19 cellular contexts compared by ENCODE assay signal in genomic region chr19:379796-380195, GRCh38. TPM values are rescaled to one million over a fixed set of nuclear protein-coding genes. Genes with fewer than 3 reads are reported as not detected.
DNase-seq lines count a peak whose midpoint lies in the region; TF ChIP-seq lines count a peak whose summit lies in the region.
"Had no signal": no experiment of that assay in that cellular context is flagged by ENCODE, and none has a peak within 500 bp of the region (broad histone marks: within the 10 kb centered on the region; RNA-seq: fewer than 3 reads in every experiment).

No MANE protein-coding gene starts in this region.

- no peaks in the 10 kb centered on the region for H3K36me3 ChIP-seq in BLaER1
- no peaks in the 10 kb centered on the region for H3K36me3 ChIP-seq in neuronal stem cell (replicated peaks in 1 of 2; ENCODE audit: control insufficient read depth in 2 of 2, insufficient read depth in 2 of 2, low read length in 2 of 2)
- H3K36me3 ChIP-seq in spleen = no peaks in the 10 kb centered on the region
- no peaks in the 10 kb centered on the region for H3K36me3 ChIP-seq in suprapubic skin

- H4K91ac ChIP-seq in neuronal stem cell (ENCODE audit: low read depth, low read length, poor library complexity) = no peak overlapping the region

- H3K18ac ChIP-seq in neuronal stem cell (ENCODE audit: low read length) = peak overlapping the region; percentile 11

- TF ChIP-seq CTCF in chondrocyte (IDR thresholded peaks at IDR 0.05) (no peak), spleen (IDR thresholded peaks at IDR 0.05 in 8 of 11, conservative IDR thresholded peaks at IDR 0.05 in 3 of 11) (no peak), suprapubic skin (IDR thresholded peaks at IDR 0.05) (no peak), mesothelial cell of epicardium (IDR thresholded peaks at IDR 0.05; ENCODE audit: unreplicated experiment) (no peak), type B pancreatic cell (conservative IDR thresholded peaks at IDR 0.05) (no peak)

- no peak overlapping the region for H3K23ac ChIP-seq in neuronal stem cell (ENCODE audit: low read depth, low read length, poor library complexity)

- no peak overlapping the region for H2AFZ ChIP-seq in neuronal stem cell (ENCODE audit: low read length)

- H3K4me1 ChIP-seq in BLaER1 = peaks cover 20% of the 10 kb centered on the region
- H3K4me1 ChIP-seq in neuronal stem cell (ENCODE audit: control insufficient read depth in 2 of 2, insufficient read depth in 1 of 2, low read depth in 1 of 2, low read length in 2 of 2) = peaks cover 0 to 6% of the 10 kb centered on the region in 2 donors
- H3K4me1 ChIP-seq in spleen = peaks cover 0 to 7% (median 0%) of the 10 kb centered on the region in 6 donors
- H3K4me1 ChIP-seq in suprapubic skin = peaks cover 2% of the 10 kb centered on the region

- WGBS in neuronal stem cell (ENCODE audit: extremely low coverage in 2 of 2, insufficient read length in 2 of 2, insufficient replicate concordance in 1 of 2), 2 donors = no CpG with 5 or more reads among the region's 16 CpGs
- 88 to 93% (median 90%) methylated on average over 16 of the region's 16 CpGs for WGBS in spleen, 5 donors
- WGBS in suprapubic skin = 84% methylated on average over 16 of the region's 16 CpGs

- TF ChIP-seq POLR2A in spleen (IDR thresholded peaks at IDR 0.05) (no peak), suprapubic skin (IDR thresholded peaks at IDR 0.05) (no peak)

- H3K27ac ChIP-seq in BLaER1 (no peak overlapping the region), neuronal stem cell (replicated peaks; ENCODE audit: low read length) (no peak overlapping the region), spleen (no peak overlapping the region), suprapubic skin (no peak overlapping the region)
- H3K27ac ChIP-seq: 22Rv1, A549 had no signal

- H3K27ac Mint-ChIP-seq in chondrocyte (ENCODE audit: unreplicated experiment) (no peak overlapping the region), mesothelial cell of epicardium (no peak overlapping the region), type B pancreatic cell (no peak overlapping the region)
- H3K27ac Mint-ChIP-seq: CD4-positive, alpha-beta memory T cell; H9 had no signal

- TF ChIP-seq EP300 in suprapubic skin (IDR thresholded peaks at IDR 0.05) = no peak

- H3K4me2 ChIP-seq in BLaER1 (no peak overlapping the region), neuronal stem cell (ENCODE audit: insufficient read depth, low read length, poor library complexity, severe bottlenecking) (no peak overlapping the region)
- H3K4me2 ChIP-seq: A549 had no signal

- no peak overlapping the region for H3K4me3 Mint-ChIP-seq in chondrocyte (ENCODE audit: unreplicated experiment)
- no peak overlapping the region for H3K4me3 Mint-ChIP-seq in mesothelial cell of epicardium
- no peak overlapping the region for H3K4me3 Mint-ChIP-seq in type B pancreatic cell
- H3K4me3 Mint-ChIP-seq: CD14-positive monocyte; CD4-positive, alpha-beta memory T cell; H9 had no signal

- intact Hi-C loops in spleen (cut with DNase I; ENCODE audit: low total_unique reads) = no loop called here

- H4K8ac ChIP-seq in neuronal stem cell (ENCODE audit: low read depth, low read length) = no peak overlapping the region

- H3K4me3 ChIP-seq in BLaER1 (peak overlapping the region; percentile 28; the same call in 1 of the 2 replicates), neuronal stem cell (ENCODE audit: low read length in 2 of 2) (no peak overlapping the region), spleen (no peak overlapping the region), suprapubic skin (no peak overlapping the region)
- H3K4me3 ChIP-seq: A549 had no signal

- H4K20me1 ChIP-seq in BLaER1 = no peaks in the 10 kb centered on the region

- H3K9ac ChIP-seq in BLaER1 (no peak overlapping the region), neuronal stem cell (ENCODE audit: low read depth, low read length, poor library complexity) (no peak overlapping the region)

- H3K9me3 Mint-ChIP-seq in chondrocyte (ENCODE audit: low read depth) = no peaks in the 10 kb centered on the region
- peaks cover 3% of the 10 kb centered on the region for H3K9me3 Mint-ChIP-seq in mesothelial cell of epicardium
- no peaks in the 10 kb centered on the region for H3K9me3 Mint-ChIP-seq in type B pancreatic cell

- no peak overlapping the region for H2BK120ac ChIP-seq in neuronal stem cell (ENCODE audit: low read depth, low read length)

- no peaks in the 10 kb centered on the region for H3K79me1 ChIP-seq in neuronal stem cell (ENCODE audit: low read depth, low read length)

- H3K14ac ChIP-seq in neuronal stem cell (ENCODE audit: low read length) = no peak overlapping the region

- H3K27me3 Mint-ChIP-seq in chondrocyte (ENCODE audit: low read depth) = peaks cover 28% of the 10 kb centered on the region
- H3K27me3 Mint-ChIP-seq in mesothelial cell of epicardium (ENCODE audit: low read depth) = peaks cover 30% of the 10 kb centered on the region
- H3K27me3 Mint-ChIP-seq in type B pancreatic cell = peaks cover 16% of the 10 kb centered on the region

- peak; percentile 36 for DNase-seq in chondrocyte (ENCODE audit: low spot score)
- DNase-seq in neuronal stem cell (ENCODE audit: low spot score) = no peak
- peak; percentile 28 for DNase-seq in spleen
- DNase-seq in suprapubic skin (ENCODE audit: low spot score in 2 of 2) = no peak
- no peak for DNase-seq in mesothelial cell of epicardium (ENCODE audit: low spot score in 2 of 2, unreplicated experiment in 2 of 2)
- DNase-seq in type B pancreatic cell (ENCODE audit: extremely low spot score, unreplicated experiment) = no peak
- DNase-seq: AML-193; CD4-positive, alpha-beta memory T cell; DMS153; DMS79; GDM1; H9 had no signal

- no peak overlapping the region for H2BK15ac ChIP-seq in neuronal stem cell (ENCODE audit: low read length)

- H3K27me3 ChIP-seq in BLaER1 = no peaks in the 10 kb centered on the region
- peaks cover 0 to 14% (median 0%) of the 10 kb centered on the region in 3 experiments for H3K27me3 ChIP-seq in neuronal stem cell (ENCODE audit: control insufficient read depth in 3 of 3, insufficient read depth in 3 of 3, low read depth in 1 of 3, low read length in 3 of 3)
- peaks cover 0 to 46% (median 9%) of the 10 kb centered on the region in 7 donors for H3K27me3 ChIP-seq in spleen (replicated peaks in 1 of 7)
- peaks cover 23% of the 10 kb centered on the region for H3K27me3 ChIP-seq in suprapubic skin

- H2AK5ac ChIP-seq in neuronal stem cell (ENCODE audit: low read depth, low read length) = no peak overlapping the region

- H3K4me1 Mint-ChIP-seq in chondrocyte (ENCODE audit: low read depth) (peaks cover 3% of the 10 kb centered on the region), mesothelial cell of epicardium (peaks cover 5% of the 10 kb centered on the region), type B pancreatic cell (ENCODE audit: unreplicated experiment) (peaks cover 5% of the 10 kb centered on the region)

- no peak overlapping the region for H2BK12ac ChIP-seq in neuronal stem cell (ENCODE audit: low read length)

- H3K9me3 ChIP-seq in BLaER1 (peaks cover 66% of the 10 kb centered on the region), neuronal stem cell (replicated peaks in 1 of 2; ENCODE audit: control insufficient read depth in 2 of 2, insufficient read depth in 1 of 2, low read depth in 1 of 2, low read length in 2 of 2) (peaks cover 0 to 2% of the 10 kb centered on the region in 2 donors), spleen (no peaks in the 10 kb centered on the region), suprapubic skin (no peaks in the 10 kb centered on the region)
- H3K9me3 ChIP-seq: A549 had no signal

- H3K36me3 Mint-ChIP-seq in chondrocyte (ENCODE audit: low read depth) (no peaks in the 10 kb centered on the region), mesothelial cell of epicardium (no peaks in the 10 kb centered on the region), type B pancreatic cell (no peaks in the 10 kb centered on the region)

- H2BK5ac ChIP-seq in neuronal stem cell (ENCODE audit: low read length) = no peak overlapping the region

- no peak overlapping the region for H3K4ac ChIP-seq in neuronal stem cell (ENCODE audit: low read length)

RNA-seq across cellular contexts. Expression of gene C2CD4C, which starts 29.2 kb away (rescaled TPM):
- total RNA-seq in chondrocyte (1.1 to 1.4 TPM (median 1.4 TPM) in 3 replicates), spleen (1 to 10 TPM in 2 of 7 donors, under 1 TPM in 4, not detected in 1; 0.23 to 2.1 (median 0.85) TPM), suprapubic skin (1 to 10 TPM in 1 of 4 donors, under 1 TPM in 3; 0.13 to 2.3 (median 0.52) TPM), mesothelial cell of epicardium (7.8 to 8.1 TPM (median 7.9 TPM) in 3 replicates), type B pancreatic cell (ENCODE audit: low replicate concordance) (6.0 and 7.2 TPM in 2 replicates)
- polyA plus RNA-seq in neuronal stem cell (2013, experiment 1 of 2) = 13.6 TPM
- 12.7 TPM for polyA plus RNA-seq in neuronal stem cell (2013, experiment 2 of 2)
- polyA plus RNA-seq in spleen = under 1 TPM; 0.26 to 0.91 (median 0.67) TPM
- total RNA-seq: CD4-positive, alpha-beta memory T cell; Daoy; HepG2 had no signal
- polyA plus RNA-seq: CD14-positive monocyte; CD4-positive, alpha-beta memory T cell; HepG2; IgD-negative memory B cell had no signal

RNA-seq across cellular contexts. Expression of gene MIER2, which starts 35.2 kb away (rescaled TPM):
- total RNA-seq in chondrocyte (40.2 to 44.5 TPM (median 42.4 TPM) in 3 replicates), spleen (10 to 100 TPM; 26.8 to 66.5 (median 30.1) TPM), suprapubic skin (10 to 100 TPM; 17.5 to 55.7 (median 44.8) TPM), mesothelial cell of epicardium (47.1 to 50.5 TPM (median 47.6 TPM) in 3 replicates), type B pancreatic cell (ENCODE audit: low replicate concordance) (42.3 and 43.3 TPM in 2 replicates)
- 40.2 TPM for polyA plus RNA-seq in neuronal stem cell (2013, experiment 1 of 2)
- 41.0 TPM for polyA plus RNA-seq in neuronal stem cell (2013, experiment 2 of 2)
- 10 to 100 TPM; 19.2 to 47.2 (median 31.3) TPM for polyA plus RNA-seq in spleen

Comparison
In these comparisons a context has a peak if more than half of its experiments do, and no peak if none do; other contexts are left out.
1. DNase-seq: peak in chondrocyte (single experiment) and spleen (single experiment); none in neuronal stem cell (single experiment), suprapubic skin (0 of 2), mesothelial cell of epicardium (0 of 2) and type B pancreatic cell (single experiment).